In genomic region chr6:145735356-145736165, GRCh38 we compare ENCODE assay signal across 8 cellular contexts. TPM values are rescaled to one million over a fixed set of nuclear protein-coding genes. Genes with fewer than 3 reads are reported as not detected.
DNase-seq lines count a peak whose midpoint lies in the region; ATAC-seq and TF ChIP-seq lines count a peak whose summit lies in the region.

TSS of gene EPM2A (minus strand) at chr6:145735520. CDS start at chr6:145735498, 22 bp downstream.

- POLR2A ChIA-PET in activated CD4-positive, alpha-beta T cell treated with anti-CD3 and anti-CD28 coated beads, Interleukin-2, amount 10 ng/mL, durations not matched to agents 7 days and 5 days (lab: Charles Lee), result interaction anchor here (1.3 to 1.4 kb wide), 2 partner anchors 79 to 152 kb away, joined by 3 read pairs; partner anchors contain the start of gene FBXO30

- peak within 1 kb of the TSS; percentile 66 to 71 (median 71) for H3K4me3 ChIP-seq in right lobe of liver

- ATAC-seq in GM18909 (IDR thresholded peaks at IDR 0.05; ENCODE audit: poor library complexity, unreplicated experiment) (peak; percentile 76), HG03139 (IDR thresholded peaks at IDR 0.05; ENCODE audit: unreplicated experiment) (peak; percentile 63), right lobe of liver (peak; percentile 76 to 87 (median 80))

- H3K36me3 ChIP-seq in right lobe of liver, result no peaks in the 10 kb centered on the region

- no peaks in the 10 kb centered on the region for H3K27me3 Mint-ChIP-seq in activated CD4-positive, alpha-beta T cell treated with anti-CD3 and anti-CD28 coated beads, Interleukin-2, amount 10 ng/mL, durations not matched to agents 7 days and 5 days

- H3K4me1 ChIP-seq in right lobe of liver, result peaks cover 0 to 4% (median under 1%) of the 10 kb centered on the region in 4 donors

- DNase-seq in AML-193 (lab: John Stamatoyannopoulos, UW) (peak; percentile 76 to 77), NCI-H510A (lab: John Stamatoyannopoulos, UW) (peak; percentile 44), dermis blood vessel endothelial cell (peak; percentile 85), right lobe of liver (peak; percentile 88 to 94 (median 92))
- DNase-seq in activated CD4-positive, alpha-beta T cell treated with anti-CD3 and anti-CD28 coated beads, Interleukin-2, amount 10 ng/mL, durations not matched to agents 7 days and 5 days, result peak; percentile 53
- peak; percentile 42 to 47 for DNase-seq in stimulated activated CD4-positive, alpha-beta T cell treated with anti-CD3 and anti-CD28 coated beads, Interleukin-4, amount 100 ng/mL, for 48 hours (ENCODE audit: low read depth in 2 of 2)

- CTCF ChIA-PET in activated CD4-positive, alpha-beta T cell treated with anti-CD3 and anti-CD28 coated beads, Interleukin-2, amount 10 ng/mL, durations not matched to agents 7 days and 5 days (lab: Charles Lee), result interaction anchor here (0.6 to 1.4 kb wide), 5 partner anchors 11 to 709 kb away, joined by 3 to 7 read pairs (median 3); no protein-coding TSS in a partner anchor

- H3K36me3 Mint-ChIP-seq in activated CD4-positive, alpha-beta T cell treated with anti-CD3 and anti-CD28 coated beads, Interleukin-2, amount 10 ng/mL, durations not matched to agents 7 days and 5 days (ENCODE audit: low read depth), result peaks cover 5% of the 10 kb centered on the region

- intact Hi-C loops in right lobe of liver (cut with DNase I), result no loop called here

- peak within 1 kb of the TSS; percentile 94 to 97 (median 95) for H3K27ac ChIP-seq in right lobe of liver

- WGBS in right lobe of liver (ENCODE audit: insufficient coverage, low coverage, low lambda C conversion rate, missing lambda C conversion rate), result 1% methylated on average over 18 of the region's 69 CpGs

- no peaks in the 10 kb centered on the region for H3K9me3 ChIP-seq in right lobe of liver

- TF ChIP-seq POLR2A in right lobe of liver (IDR thresholded peaks at IDR 0.05), result peak; percentile 90

- H3K27ac Mint-ChIP-seq in activated CD4-positive, alpha-beta T cell treated with anti-CD3 and anti-CD28 coated beads, Interleukin-2, amount 10 ng/mL, durations not matched to agents 7 days and 5 days, result peak within 1 kb of the TSS; percentile 98

- peaks cover 2% of the 10 kb centered on the region for H3K9me3 Mint-ChIP-seq in activated CD4-positive, alpha-beta T cell treated with anti-CD3 and anti-CD28 coated beads, Interleukin-2, amount 10 ng/mL, durations not matched to agents 7 days and 5 days

- peak within 1 kb of the TSS; percentile 93 for H3K4me3 Mint-ChIP-seq in activated CD4-positive, alpha-beta T cell treated with anti-CD3 and anti-CD28 coated beads, Interleukin-2, amount 10 ng/mL, durations not matched to agents 7 days and 5 days

- peaks cover 26% of the 10 kb centered on the region for H3K4me1 Mint-ChIP-seq in activated CD4-positive, alpha-beta T cell treated with anti-CD3 and anti-CD28 coated beads, Interleukin-2, amount 10 ng/mL, durations not matched to agents 7 days and 5 days

- no peaks in the 10 kb centered on the region for H3K27me3 ChIP-seq in right lobe of liver

- TF ChIP-seq CTCF in right lobe of liver (IDR thresholded peaks at IDR 0.05), result peak in 1 of 4 donors; percentile 25

RNA-seq across cellular contexts. Expression of gene EPM2A, which starts in this region (rescaled TPM):
- total RNA-seq in activated CD4-positive, alpha-beta T cell treated with anti-CD3 and anti-CD28 coated beads, Interleukin-2, amount 10 ng/mL, durations not matched to agents 7 days and 5 days, result 1 to 10 TPM; 4.5 to 5.7 TPM
- 5.3 and 6.9 TPM in 2 replicates for total RNA-seq in dermis blood vessel endothelial cell
- 1 to 10 TPM; 4.7 to 8.7 (median 6.8) TPM for total RNA-seq in right lobe of liver

Comparison
In these comparisons a context has a peak if more than half of its experiments do, and no peak if none do; other contexts are left out.
1. Peak in every context shown above with its lines: DNase-seq, ATAC-seq, H3K4me3 ChIP-seq and H3K27ac ChIP-seq.